ENCODE assay signal across 1 cellular context in the genomic region with DNA sequence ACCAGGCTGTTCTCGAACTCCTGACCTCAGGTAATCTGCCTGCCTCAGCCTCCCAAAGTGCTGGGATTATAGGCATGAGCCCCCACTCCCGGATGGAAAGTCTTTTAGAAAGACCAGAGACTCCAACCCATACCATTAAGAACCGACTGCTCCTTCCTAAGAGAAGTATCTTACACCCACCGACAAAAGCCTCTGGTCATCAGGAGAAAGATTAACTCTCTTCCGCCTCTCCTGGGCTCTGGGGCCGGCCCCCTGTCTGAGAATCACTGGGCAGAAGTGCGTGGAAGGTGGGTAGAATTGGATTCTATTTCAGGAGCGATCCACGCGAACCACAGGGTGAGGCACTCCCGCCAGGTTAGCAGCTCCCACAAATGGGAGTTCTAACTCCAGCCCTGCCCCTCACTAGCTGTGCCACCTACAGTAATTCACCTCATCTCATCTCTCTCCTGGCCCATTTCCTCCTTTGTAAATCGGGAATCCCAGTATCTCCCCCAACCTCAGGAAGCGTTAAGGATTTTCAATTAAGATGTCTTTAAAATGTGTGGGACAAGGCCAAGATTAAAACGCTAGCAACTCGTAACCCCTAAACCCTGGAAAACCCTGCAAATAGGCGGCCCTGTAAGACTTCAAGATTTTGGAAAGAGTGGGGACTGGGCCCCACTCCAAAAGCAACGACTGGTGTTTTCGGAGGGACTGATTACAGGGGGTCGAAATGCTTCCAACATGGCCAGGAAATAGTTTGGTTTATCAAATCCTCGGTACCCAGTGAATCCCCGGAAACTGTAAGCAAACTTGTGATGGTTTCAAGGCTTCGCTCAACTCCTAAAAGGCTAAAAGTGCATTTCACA.
TF ChIP-seq lines count a peak whose summit lies in the region.

No MANE protein-coding gene starts in this region.

TF ChIP-seq in GM23338, 12 proteins besides CTCF, POLR2A, EP300 and RAD21 (continued from another document):
- TF ChIP-seq, protein P1, sequence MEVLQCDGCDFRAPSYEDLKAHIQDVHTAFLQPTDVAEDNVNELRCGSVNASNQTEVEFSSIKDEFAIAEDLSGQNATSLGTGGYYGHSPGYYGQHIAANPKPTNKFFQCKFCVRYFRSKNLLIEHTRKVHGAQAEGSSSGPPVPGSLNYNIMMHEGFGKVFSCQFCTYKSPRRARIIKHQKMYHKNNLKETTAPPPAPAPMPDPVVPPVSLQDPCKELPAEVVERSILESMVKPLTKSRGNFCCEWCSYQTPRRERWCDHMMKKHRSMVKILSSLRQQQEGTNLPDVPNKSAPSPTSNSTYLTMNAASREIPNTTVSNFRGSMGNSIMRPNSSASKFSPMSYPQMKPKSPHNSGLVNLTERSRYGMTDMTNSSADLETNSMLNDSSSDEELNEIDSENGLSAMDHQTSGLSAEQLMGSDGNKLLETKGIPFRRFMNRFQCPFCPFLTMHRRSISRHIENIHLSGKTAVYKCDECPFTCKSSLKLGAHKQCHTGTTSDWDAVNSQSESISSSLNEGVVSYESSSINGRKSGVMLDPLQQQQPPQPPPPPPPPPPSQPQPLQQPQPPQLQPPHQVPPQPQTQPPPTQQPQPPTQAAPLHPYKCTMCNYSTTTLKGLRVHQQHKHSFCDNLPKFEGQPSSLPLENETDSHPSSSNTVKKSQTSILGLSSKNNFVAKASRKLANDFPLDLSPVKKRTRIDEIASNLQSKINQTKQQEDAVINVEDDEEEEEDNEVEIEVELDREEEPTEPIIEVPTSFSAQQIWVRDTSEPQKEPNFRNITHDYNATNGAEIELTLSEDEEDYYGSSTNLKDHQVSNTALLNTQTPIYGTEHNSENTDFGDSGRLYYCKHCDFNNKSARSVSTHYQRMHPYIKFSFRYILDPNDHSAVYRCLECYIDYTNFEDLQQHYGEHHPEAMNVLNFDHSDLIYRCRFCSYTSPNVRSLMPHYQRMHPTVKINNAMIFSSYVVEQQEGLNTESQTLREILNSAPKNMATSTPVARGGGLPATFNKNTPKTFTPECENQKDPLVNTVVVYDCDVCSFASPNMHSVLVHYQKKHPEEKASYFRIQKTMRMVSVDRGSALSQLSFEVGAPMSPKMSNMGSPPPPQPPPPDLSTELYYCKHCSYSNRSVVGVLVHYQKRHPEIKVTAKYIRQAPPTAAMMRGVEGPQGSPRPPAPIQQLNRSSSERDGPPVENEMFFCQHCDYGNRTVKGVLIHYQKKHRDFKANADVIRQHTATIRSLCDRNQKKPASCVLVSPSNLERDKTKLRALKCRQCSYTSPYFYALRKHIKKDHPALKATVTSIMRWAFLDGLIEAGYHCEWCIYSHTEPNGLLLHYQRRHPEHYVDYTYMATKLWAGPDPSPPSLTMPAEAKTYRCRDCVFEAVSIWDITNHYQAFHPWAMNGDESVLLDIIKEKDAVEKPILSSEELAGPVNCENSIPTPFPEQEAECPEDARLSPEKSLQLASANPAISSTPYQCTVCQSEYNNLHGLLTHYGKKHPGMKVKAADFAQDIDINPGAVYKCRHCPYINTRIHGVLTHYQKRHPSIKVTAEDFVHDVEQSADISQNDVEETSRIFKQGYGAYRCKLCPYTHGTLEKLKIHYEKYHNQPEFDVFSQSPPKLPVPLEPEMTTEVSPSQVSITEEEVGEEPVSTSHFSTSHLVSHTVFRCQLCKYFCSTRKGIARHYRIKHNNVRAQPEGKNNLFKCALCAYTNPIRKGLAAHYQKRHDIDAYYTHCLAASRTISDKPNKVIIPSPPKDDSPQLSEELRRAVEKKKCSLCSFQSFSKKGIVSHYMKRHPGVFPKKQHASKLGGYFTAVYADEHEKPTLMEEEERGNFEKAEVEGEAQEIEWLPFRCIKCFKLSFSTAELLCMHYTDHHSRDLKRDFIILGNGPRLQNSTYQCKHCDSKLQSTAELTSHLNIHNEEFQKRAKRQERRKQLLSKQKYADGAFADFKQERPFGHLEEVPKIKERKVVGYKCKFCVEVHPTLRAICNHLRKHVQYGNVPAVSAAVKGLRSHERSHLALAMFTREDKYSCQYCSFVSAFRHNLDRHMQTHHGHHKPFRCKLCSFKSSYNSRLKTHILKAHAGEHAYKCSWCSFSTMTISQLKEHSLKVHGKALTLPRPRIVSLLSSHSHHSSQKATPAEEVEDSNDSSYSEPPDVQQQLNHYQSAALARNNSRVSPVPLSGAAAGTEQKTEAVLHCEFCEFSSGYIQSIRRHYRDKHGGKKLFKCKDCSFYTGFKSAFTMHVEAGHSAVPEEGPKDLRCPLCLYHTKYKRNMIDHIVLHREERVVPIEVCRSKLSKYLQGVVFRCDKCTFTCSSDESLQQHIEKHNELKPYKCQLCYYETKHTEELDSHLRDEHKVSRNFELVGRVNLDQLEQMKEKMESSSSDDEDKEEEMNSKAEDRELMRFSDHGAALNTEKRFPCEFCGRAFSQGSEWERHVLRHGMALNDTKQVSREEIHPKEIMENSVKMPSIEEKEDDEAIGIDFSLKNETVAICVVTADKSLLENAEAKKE (CRISPR knock-in tag; IDR thresholded peaks at IDR 0.05): no peak
- TF ChIP-seq CREB1 (CRISPR knock-in tag; IDR thresholded peaks at IDR 0.05; ENCODE audit: low read depth) (no peak), NANOG (IDR thresholded peaks at IDR 0.05; ENCODE audit: borderline replicate concordance) (no peak), JUNB (IDR thresholded peaks at IDR 0.05; ENCODE audit: unreplicated experiment) (no peak), EZH2 (IDR thresholded peaks at IDR 0.05; ENCODE audit: low read depth, unreplicated experiment) (no peak), STAT1 (IDR thresholded peaks at IDR 0.05; ENCODE audit: unreplicated experiment) (no peak), ZNF114 (CRISPR knock-in tag; IDR thresholded peaks at IDR 0.05) (no peak), POLR2AphosphoS5 (IDR thresholded peaks at IDR 0.05; ENCODE audit: low read depth) (no peak), ZNF331 (CRISPR knock-in tag; IDR thresholded peaks at IDR 0.05; ENCODE audit: low read depth) (no peak)
- TF ChIP-seq, protein P2, sequence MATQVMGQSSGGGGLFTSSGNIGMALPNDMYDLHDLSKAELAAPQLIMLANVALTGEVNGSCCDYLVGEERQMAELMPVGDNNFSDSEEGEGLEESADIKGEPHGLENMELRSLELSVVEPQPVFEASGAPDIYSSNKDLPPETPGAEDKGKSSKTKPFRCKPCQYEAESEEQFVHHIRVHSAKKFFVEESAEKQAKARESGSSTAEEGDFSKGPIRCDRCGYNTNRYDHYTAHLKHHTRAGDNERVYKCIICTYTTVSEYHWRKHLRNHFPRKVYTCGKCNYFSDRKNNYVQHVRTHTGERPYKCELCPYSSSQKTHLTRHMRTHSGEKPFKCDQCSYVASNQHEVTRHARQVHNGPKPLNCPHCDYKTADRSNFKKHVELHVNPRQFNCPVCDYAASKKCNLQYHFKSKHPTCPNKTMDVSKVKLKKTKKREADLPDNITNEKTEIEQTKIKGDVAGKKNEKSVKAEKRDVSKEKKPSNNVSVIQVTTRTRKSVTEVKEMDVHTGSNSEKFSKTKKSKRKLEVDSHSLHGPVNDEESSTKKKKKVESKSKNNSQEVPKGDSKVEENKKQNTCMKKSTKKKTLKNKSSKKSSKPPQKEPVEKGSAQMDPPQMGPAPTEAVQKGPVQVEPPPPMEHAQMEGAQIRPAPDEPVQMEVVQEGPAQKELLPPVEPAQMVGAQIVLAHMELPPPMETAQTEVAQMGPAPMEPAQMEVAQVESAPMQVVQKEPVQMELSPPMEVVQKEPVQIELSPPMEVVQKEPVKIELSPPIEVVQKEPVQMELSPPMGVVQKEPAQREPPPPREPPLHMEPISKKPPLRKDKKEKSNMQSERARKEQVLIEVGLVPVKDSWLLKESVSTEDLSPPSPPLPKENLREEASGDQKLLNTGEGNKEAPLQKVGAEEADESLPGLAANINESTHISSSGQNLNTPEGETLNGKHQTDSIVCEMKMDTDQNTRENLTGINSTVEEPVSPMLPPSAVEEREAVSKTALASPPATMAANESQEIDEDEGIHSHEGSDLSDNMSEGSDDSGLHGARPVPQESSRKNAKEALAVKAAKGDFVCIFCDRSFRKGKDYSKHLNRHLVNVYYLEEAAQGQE (IDR thresholded peaks at IDR 0.05; ENCODE audit: unreplicated experiment): no peak
- TF ChIP-seq, protein P3, sequence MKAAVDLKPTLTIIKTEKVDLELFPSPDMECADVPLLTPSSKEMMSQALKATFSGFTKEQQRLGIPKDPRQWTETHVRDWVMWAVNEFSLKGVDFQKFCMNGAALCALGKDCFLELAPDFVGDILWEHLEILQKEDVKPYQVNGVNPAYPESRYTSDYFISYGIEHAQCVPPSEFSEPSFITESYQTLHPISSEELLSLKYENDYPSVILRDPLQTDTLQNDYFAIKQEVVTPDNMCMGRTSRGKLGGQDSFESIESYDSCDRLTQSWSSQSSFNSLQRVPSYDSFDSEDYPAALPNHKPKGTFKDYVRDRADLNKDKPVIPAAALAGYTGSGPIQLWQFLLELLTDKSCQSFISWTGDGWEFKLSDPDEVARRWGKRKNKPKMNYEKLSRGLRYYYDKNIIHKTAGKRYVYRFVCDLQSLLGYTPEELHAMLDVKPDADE (IDR thresholded peaks at IDR 0.05): no peak
TF ChIP-seq in GM23338: peak in this region for 0.
